ENCODE assay signal across 12 cellular contexts in genomic region chr1:152497273-152497672, GRCh38. TPM values are rescaled to one million over a fixed set of nuclear protein-coding genes. Genes with fewer than 3 reads are reported as not detected.
DNase-seq lines count a peak whose midpoint lies in the region; ATAC-seq and TF ChIP-seq lines count a peak whose summit lies in the region.
"Had no signal": no experiment of that assay in that cellular context is flagged by ENCODE, and none has a peak within 500 bp of the region (broad histone marks: within the 10 kb centered on the region; RNA-seq: fewer than 3 reads in every experiment).

No MANE protein-coding gene starts in this region.

- TF ChIP-seq RAD21 in liver (IDR thresholded peaks at IDR 0.05), result peak; percentile 21 to 58

- no peaks in the 10 kb centered on the region for H4K20me1 ChIP-seq in KMS-11 (ENCODE audit: insufficient read depth)

- H3K4me1 Mint-ChIP-seq in immature natural killer cell, result no peaks in the 10 kb centered on the region

- no peaks in the 10 kb centered on the region for H3K4me1 ChIP-seq in KMS-11 (ENCODE audit: low read depth, poor library complexity, severe bottlenecking)
- H3K4me1 ChIP-seq in liver (ENCODE audit: control insufficient read depth in 4 of 4, insufficient read depth in 4 of 4, low read length in 3 of 4), result no peaks in the 10 kb centered on the region
- H3K4me1 ChIP-seq: gastroesophageal sphincter, right atrium auricular region had no signal

- TF ChIP-seq CTCF in KMS-11 (conservative IDR thresholded peaks at IDR 0.05; ENCODE audit: low read depth, low read length), result peak; percentile 75
- peak; percentile 30 for TF ChIP-seq CTCF in liver (IDR thresholded peaks at IDR 0.05; ENCODE audit: low read depth, low read length, missing input control)

- H3K27ac ChIP-seq in KMS-11 (no peak overlapping the region), liver (ENCODE audit: low read depth in 1 of 2, low read length in 2 of 2) (no peak overlapping the region)
- H3K27ac ChIP-seq: gastroesophageal sphincter, right atrium auricular region had no signal

- no peaks in the 10 kb centered on the region for H3K9me3 Mint-ChIP-seq in immature natural killer cell
- H3K9me3 Mint-ChIP-seq: T-helper 1 cell treated with Interleukin-12 subunit alpha and Interleukin-12 subunit beta and Interleukin-4 antibody, amounts not matched to agents 30 μg/mL and 1 μg/mL, for 36 hours had no signal

- peaks cover 0 to 11% (median 1%) of the 10 kb centered on the region in 3 donors for H3K27me3 Mint-ChIP-seq in immature natural killer cell (ENCODE audit: low read depth in 3 of 3)

- H2AFZ ChIP-seq in KMS-11 (ENCODE audit: low read depth), result no peak overlapping the region

- H3K36me3 Mint-ChIP-seq in immature natural killer cell, result no peaks in the 10 kb centered on the region

- H3K4me3 ChIP-seq in KMS-11 (IDR thresholded peaks at IDR 0.05; ENCODE audit: insufficient read depth, low read depth, low read length), result no peak overlapping the region
- H3K4me3 ChIP-seq in liver (ENCODE audit: low read depth in 1 of 3, low read length in 3 of 3), result no peak overlapping the region
- H3K4me3 ChIP-seq: gastroesophageal sphincter, right atrium auricular region had no signal

- no peaks in the 10 kb centered on the region for H3K27me3 ChIP-seq in KMS-11 (ENCODE audit: insufficient read depth, low read depth)
- H3K27me3 ChIP-seq in liver (ENCODE audit: control insufficient read depth in 4 of 4, insufficient read depth in 4 of 4, low read length in 3 of 4), result no peaks in the 10 kb centered on the region
- H3K27me3 ChIP-seq: gastroesophageal sphincter, right atrium auricular region had no signal

- no peak overlapping the region for H3K4me3 Mint-ChIP-seq in immature natural killer cell
- H3K4me3 Mint-ChIP-seq: T-helper 1 cell treated with Interleukin-12 subunit alpha and Interleukin-12 subunit beta and Interleukin-4 antibody, amounts not matched to agents 30 μg/mL and 1 μg/mL, for 36 hours had no signal

- DNase-seq in EH (ENCODE audit: low read depth), result peak; percentile 26
- DNase-seq in SW480 (ENCODE audit: low spot score), result peak; percentile 18
- DNase-seq in 8988T, result no peak
- DNase-seq in iPS-NIHi7 (ENCODE audit: extremely low spot score), result no peak
- no peak for DNase-seq in immature natural killer cell
- DNase-seq: mesenchymal stem cell had no signal

- H3K9ac ChIP-seq in KMS-11 (no peak overlapping the region), liver (ENCODE audit: low read depth in 1 of 2, low read length in 2 of 2) (no peak overlapping the region)

- H3K27ac Mint-ChIP-seq in immature natural killer cell, result no peak overlapping the region
- H3K27ac Mint-ChIP-seq: T-helper 1 cell treated with Interleukin-12 subunit alpha and Interleukin-12 subunit beta and Interleukin-4 antibody, amounts not matched to agents 30 μg/mL and 1 μg/mL, for 36 hours had no signal

- ATAC-seq in HG03196 (IDR thresholded peaks at IDR 0.05; ENCODE audit: unreplicated experiment), result no peak
- ATAC-seq: gastroesophageal sphincter had no signal

- H3K36me3 ChIP-seq in KMS-11 (ENCODE audit: insufficient read depth) (no peaks in the 10 kb centered on the region), liver (ENCODE audit: control insufficient read depth in 4 of 4, insufficient read depth in 3 of 4, low read depth in 1 of 4, low read length in 3 of 4) (no peaks in the 10 kb centered on the region)
- H3K36me3 ChIP-seq: gastroesophageal sphincter, right atrium auricular region had no signal

- H3K79me2 ChIP-seq in KMS-11 (ENCODE audit: insufficient read depth, low read depth), result no peaks in the 10 kb centered on the region

- H3K4me2 ChIP-seq in KMS-11, result no peak overlapping the region

- H3K9me3 ChIP-seq in liver (ENCODE audit: control insufficient read depth in 4 of 4, low read length in 3 of 4), result no peaks in the 10 kb centered on the region
- H3K9me3 ChIP-seq: gastroesophageal sphincter, right atrium auricular region had no signal

- WGBS in liver, result 17% methylated on average over 2 of the region's 2 CpGs

TF ChIP-seq in liver, 16 proteins besides CTCF, POLR2A, EP300 and RAD21:
- no peak for TF ChIP-seq GABPA (IDR thresholded peaks at IDR 0.05 in 1 of 2, conservative IDR thresholded peaks at IDR 0.05 in 1 of 2)
- no peak for TF ChIP-seq EGR1 (IDR thresholded peaks at IDR 0.05; ENCODE audit: low read depth in 2 of 2)
- TF ChIP-seq FOXA1 (IDR thresholded peaks at IDR 0.05), result no peak
- TF ChIP-seq FOXA2 (IDR thresholded peaks at IDR 0.05), result no peak
- TF ChIP-seq SP1 (IDR thresholded peaks at IDR 0.05), result no peak
- TF ChIP-seq, protein P1, sequence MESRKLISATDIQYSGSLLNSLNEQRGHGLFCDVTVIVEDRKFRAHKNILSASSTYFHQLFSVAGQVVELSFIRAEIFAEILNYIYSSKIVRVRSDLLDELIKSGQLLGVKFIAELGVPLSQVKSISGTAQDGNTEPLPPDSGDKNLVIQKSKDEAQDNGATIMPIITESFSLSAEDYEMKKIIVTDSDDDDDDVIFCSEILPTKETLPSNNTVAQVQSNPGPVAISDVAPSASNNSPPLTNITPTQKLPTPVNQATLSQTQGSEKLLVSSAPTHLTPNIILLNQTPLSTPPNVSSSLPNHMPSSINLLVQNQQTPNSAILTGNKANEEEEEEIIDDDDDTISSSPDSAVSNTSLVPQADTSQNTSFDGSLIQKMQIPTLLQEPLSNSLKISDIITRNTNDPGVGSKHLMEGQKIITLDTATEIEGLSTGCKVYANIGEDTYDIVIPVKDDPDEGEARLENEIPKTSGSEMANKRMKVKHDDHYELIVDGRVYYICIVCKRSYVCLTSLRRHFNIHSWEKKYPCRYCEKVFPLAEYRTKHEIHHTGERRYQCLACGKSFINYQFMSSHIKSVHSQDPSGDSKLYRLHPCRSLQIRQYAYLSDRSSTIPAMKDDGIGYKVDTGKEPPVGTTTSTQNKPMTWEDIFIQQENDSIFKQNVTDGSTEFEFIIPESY (IDR thresholded peaks at IDR 0.05), result no peak
- TF ChIP-seq, protein P2, sequence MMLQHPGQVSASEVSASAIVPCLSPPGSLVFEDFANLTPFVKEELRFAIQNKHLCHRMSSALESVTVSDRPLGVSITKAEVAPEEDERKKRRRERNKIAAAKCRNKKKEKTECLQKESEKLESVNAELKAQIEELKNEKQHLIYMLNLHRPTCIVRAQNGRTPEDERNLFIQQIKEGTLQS (IDR thresholded peaks at IDR 0.05), result no peak
- TF ChIP-seq, protein P3, sequence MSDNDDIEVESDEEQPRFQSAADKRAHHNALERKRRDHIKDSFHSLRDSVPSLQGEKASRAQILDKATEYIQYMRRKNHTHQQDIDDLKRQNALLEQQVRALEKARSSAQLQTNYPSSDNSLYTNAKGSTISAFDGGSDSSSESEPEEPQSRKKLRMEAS (IDR thresholded peaks at IDR 0.05), result no peak
- no peak for TF ChIP-seq NR2F2 (IDR thresholded peaks at IDR 0.05)
- TF ChIP-seq, protein P4, sequence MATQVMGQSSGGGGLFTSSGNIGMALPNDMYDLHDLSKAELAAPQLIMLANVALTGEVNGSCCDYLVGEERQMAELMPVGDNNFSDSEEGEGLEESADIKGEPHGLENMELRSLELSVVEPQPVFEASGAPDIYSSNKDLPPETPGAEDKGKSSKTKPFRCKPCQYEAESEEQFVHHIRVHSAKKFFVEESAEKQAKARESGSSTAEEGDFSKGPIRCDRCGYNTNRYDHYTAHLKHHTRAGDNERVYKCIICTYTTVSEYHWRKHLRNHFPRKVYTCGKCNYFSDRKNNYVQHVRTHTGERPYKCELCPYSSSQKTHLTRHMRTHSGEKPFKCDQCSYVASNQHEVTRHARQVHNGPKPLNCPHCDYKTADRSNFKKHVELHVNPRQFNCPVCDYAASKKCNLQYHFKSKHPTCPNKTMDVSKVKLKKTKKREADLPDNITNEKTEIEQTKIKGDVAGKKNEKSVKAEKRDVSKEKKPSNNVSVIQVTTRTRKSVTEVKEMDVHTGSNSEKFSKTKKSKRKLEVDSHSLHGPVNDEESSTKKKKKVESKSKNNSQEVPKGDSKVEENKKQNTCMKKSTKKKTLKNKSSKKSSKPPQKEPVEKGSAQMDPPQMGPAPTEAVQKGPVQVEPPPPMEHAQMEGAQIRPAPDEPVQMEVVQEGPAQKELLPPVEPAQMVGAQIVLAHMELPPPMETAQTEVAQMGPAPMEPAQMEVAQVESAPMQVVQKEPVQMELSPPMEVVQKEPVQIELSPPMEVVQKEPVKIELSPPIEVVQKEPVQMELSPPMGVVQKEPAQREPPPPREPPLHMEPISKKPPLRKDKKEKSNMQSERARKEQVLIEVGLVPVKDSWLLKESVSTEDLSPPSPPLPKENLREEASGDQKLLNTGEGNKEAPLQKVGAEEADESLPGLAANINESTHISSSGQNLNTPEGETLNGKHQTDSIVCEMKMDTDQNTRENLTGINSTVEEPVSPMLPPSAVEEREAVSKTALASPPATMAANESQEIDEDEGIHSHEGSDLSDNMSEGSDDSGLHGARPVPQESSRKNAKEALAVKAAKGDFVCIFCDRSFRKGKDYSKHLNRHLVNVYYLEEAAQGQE (IDR thresholded peaks at IDR 0.05), result no peak
- TF ChIP-seq JUND (IDR thresholded peaks at IDR 0.05), result no peak
- no peak for TF ChIP-seq YY1 (IDR thresholded peaks at IDR 0.05)
- TF ChIP-seq TAF1 (conservative IDR thresholded peaks at IDR 0.05), result no peak
- TF ChIP-seq RXRA (IDR thresholded peaks at IDR 0.05), result no peak
- TF ChIP-seq HNF4A (conservative IDR thresholded peaks at IDR 0.05), result no peak
- no peak for TF ChIP-seq HNF4G (IDR thresholded peaks at IDR 0.05)

RNA-seq across cellular contexts. Expression of gene LCE5A, which starts 13.3 kb away (rescaled TPM):
- not detected for total RNA-seq in liver
- not detected for polyA plus RNA-seq in liver
- not detected for polyA plus RNA-seq in immature natural killer cell
- total RNA-seq: gastroesophageal sphincter, right atrium auricular region had no signal

RNA-seq across cellular contexts. Expression of gene CRCT1, which starts 17.0 kb away (rescaled TPM):
- total RNA-seq in liver, result not detected
- not detected for polyA plus RNA-seq in liver
- polyA plus RNA-seq in immature natural killer cell, result not detected
- total RNA-seq: right atrium auricular region had no signal

Comparison
In these comparisons a context has a peak if more than half of its experiments do, and no peak if none do; other contexts are left out.
1. DNase-seq: peak in EH (single experiment) and SW480 (single experiment); none in 8988T (single experiment), iPS-NIHi7 (single experiment) and immature natural killer cell (0 of 3).